ENCODE assay signal across 8 cellular contexts in genomic region chr10:11197266-11197712, GRCh38.
A peak's percentile ranks its signal among the peaks of the same experiment; 100 is the strongest.
DNase-seq lines count a peak whose midpoint lies in the region; ATAC-seq, FAIRE-seq and TF ChIP-seq lines count a peak whose summit lies in the region.

No MANE protein-coding gene starts in this region.

- no peak for FAIRE-seq in pancreas (lab: Jason Lieb, UNC)

- DNase-seq in COLO829 (ENCODE audit: low spot score) (peak; percentile 54), pancreas (peak in 2 of 6 donors; percentile 17 to 38), NCI-H82 (lab: John Stamatoyannopoulos, UW) (no peak), NCI-H2196 treated with DMSO at 0.1 percent for 48 hours (lab: John Stamatoyannopoulos, UW; ENCODE audit: unreplicated experiment) (no peak), RKO (ENCODE audit: low spot score) (no peak)

- WGBS in pancreas, 2 donors = 11 to 30% methylated on average over 7 of the region's 7 CpGs

- H3K27ac ChIP-seq in angular gyrus (ENCODE audit: low read depth, low read length) (peak overlapping the region; percentile 10), pancreas (peak overlapping the region in 1 of 4 donors; percentile 7)

- intact Hi-C loops in pancreas (cut with DNase I) = no loop called here

- no peaks in the 10 kb centered on the region for H3K9me3 ChIP-seq in pancreas

- no peaks in the 10 kb centered on the region for H3K27me3 ChIP-seq in pancreas

- ATAC-seq in GM19463 (IDR thresholded peaks at IDR 0.05; ENCODE audit: unreplicated experiment) (peak; percentile 64), HG03354 (IDR thresholded peaks at IDR 0.05; ENCODE audit: poor library complexity, severe bottlenecking, unreplicated experiment) (peak; percentile 82), pancreas (peak; percentile 72 to 90 (median 88))

- H3K4me1 ChIP-seq in pancreas = no peaks in the 10 kb centered on the region

- no peaks in the 10 kb centered on the region for H3K36me3 ChIP-seq in pancreas

- no peak overlapping the region for H3K4me3 ChIP-seq in pancreas

- no peak for TF ChIP-seq CTCF in pancreas (IDR thresholded peaks at IDR 0.05)
